In the genomic region with DNA sequence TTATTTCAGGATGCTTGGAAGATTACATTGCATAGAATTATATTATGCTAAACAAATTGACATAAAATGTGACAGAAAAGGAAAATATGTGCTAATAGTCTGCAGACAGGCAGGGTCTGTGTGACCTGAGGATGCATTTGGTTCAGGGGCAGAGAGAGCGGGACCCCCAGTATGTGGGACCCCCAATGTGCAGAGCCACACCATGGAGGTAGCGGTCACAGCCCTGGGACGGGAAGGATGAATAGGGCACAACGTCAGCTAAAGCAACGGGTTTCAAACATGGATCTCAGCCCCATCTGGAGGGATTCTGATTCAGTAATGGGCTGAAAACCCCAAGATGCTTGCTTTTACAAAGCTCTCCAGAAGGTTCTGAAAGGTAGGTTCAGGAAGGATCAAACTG, we compare ENCODE assay signal across 3 cellular contexts.
"Had no signal": no experiment of that assay in that cellular context is flagged by ENCODE, and none has a peak within 500 bp of the region (broad histone marks: within the 10 kb centered on the region; RNA-seq: fewer than 3 reads in every experiment).

No MANE protein-coding gene starts in this region.

- H3K4me3 ChIP-seq: GM12878 had no signal

- DNase-seq: GDM1, GF-D8 had no signal
